ENCODE assay signal across 20 cellular contexts in genomic region chr1:193730017-193730416, GRCh38.
DNase-seq lines count a peak whose midpoint lies in the region; ATAC-seq and TF ChIP-seq lines count a peak whose summit lies in the region.
"Had no signal": no experiment of that assay in that cellular context is flagged by ENCODE, and none has a peak within 500 bp of the region (broad histone marks: within the 10 kb centered on the region; RNA-seq: fewer than 3 reads in every experiment).

No MANE protein-coding gene starts in this region.

- TF ChIP-seq RAD21 in SK-N-SH (IDR thresholded peaks at IDR 0.05; ENCODE audit: low read length) = no peak

- intact Hi-C loops in left cardiac atrium (cut with DNase I) (no loop called here), Right ventricle myocardium inferior (cut with DNase I) (loop anchor here (10.0 kb wide), 1 partner anchor 65 kb away; no protein-coding TSS in a partner anchor)

- H3K27ac ChIP-seq in SK-N-SH (ENCODE audit: low read depth in 2 of 2, low read length in 1 of 2) (no peak overlapping the region), gastroesophageal sphincter (no peak overlapping the region)
- H3K27ac ChIP-seq: prostate gland, RWPE1 had no signal

- no peaks in the 10 kb centered on the region for H3K36me3 ChIP-seq in SK-N-SH (replicated peaks in 1 of 2; ENCODE audit: control insufficient read depth in 1 of 2, insufficient read depth in 2 of 2, low read length in 1 of 2)
- H3K36me3 ChIP-seq in gastroesophageal sphincter = no peaks in the 10 kb centered on the region
- H3K36me3 ChIP-seq: prostate gland had no signal

- CTCF ChIA-PET in SK-N-SH (lab: Yijun Ruan, JAX) = interaction anchor here (1.4 kb wide), 1 partner anchor 15 kb away, joined by 4 read pairs; no protein-coding TSS in a partner anchor

- no peak; a peak in 1 of 4 replicates for TF ChIP-seq EP300 in SK-N-SH (IDR thresholded peaks at IDR 0.05; ENCODE audit: borderline replicate concordance in 1 of 2, low read depth in 1 of 2, low read length in 1 of 2)
- TF ChIP-seq EP300 in gastroesophageal sphincter (IDR thresholded peaks at IDR 0.05) = no peak

- H4K20me1 ChIP-seq in SK-N-SH (ENCODE audit: insufficient read depth) = no peaks in the 10 kb centered on the region

- H3K27me3 ChIP-seq in SK-N-SH (ENCODE audit: insufficient read depth) = no peaks in the 10 kb centered on the region
- H3K27me3 ChIP-seq in gastroesophageal sphincter = no peaks in the 10 kb centered on the region

- TF ChIP-seq CTCF in SK-N-SH (IDR thresholded peaks at IDR 0.05) (no peak), gastroesophageal sphincter (IDR thresholded peaks at IDR 0.05) (no peak)

- H3K9me3 ChIP-seq in SK-N-SH (no peaks in the 10 kb centered on the region), gastroesophageal sphincter (no peaks in the 10 kb centered on the region)
- H3K9me3 ChIP-seq: prostate gland had no signal

- ATAC-seq in left cardiac atrium (peak in 1 of 2 donors; percentile 97), Right ventricle myocardium inferior (no peak), HG02884 (IDR thresholded peaks at IDR 0.05; ENCODE audit: unreplicated experiment) (no peak), gastroesophageal sphincter (no peak), HG02678 (IDR thresholded peaks at IDR 0.05; ENCODE audit: unreplicated experiment) (no peak)
- ATAC-seq: stimulated activated memory B cell treated with anti-CD40 and anti-IgM and Interleukin-4, amounts not matched to agents 10 μg/mL and 1 μg/mL and 100 μg/mL, for 72 hours had no signal

- POLR2A ChIA-PET in SK-N-SH (lab: Yijun Ruan, JAX) = no interaction called here

- H2AFZ ChIP-seq in SK-N-SH (ENCODE audit: low read depth) = no peak overlapping the region

- no peak for TF ChIP-seq POLR2A in erythroblast (IDR thresholded peaks at IDR 0.05; ENCODE audit: low read length)
- no peak for TF ChIP-seq POLR2A in gastroesophageal sphincter (IDR thresholded peaks at IDR 0.05)

- no peak overlapping the region for H3K4me2 ChIP-seq in SK-N-SH

- DNase-seq in left cardiac atrium = peak; percentile 19
- DNase-seq in Right ventricle myocardium inferior (ENCODE audit: missing footprints) = no peak
- DNase-seq in SK-N-SH = no peak
- peak; percentile 20 to 27 for DNase-seq in erythroblast (lab: John Stamatoyannopoulos, UW)
- DNase-seq in putamen (ENCODE audit: low spot score) = peak; percentile 55
- DNase-seq: activated naive CD4-positive, alpha-beta T cell; activated T-cell treated with anti-CD3 and anti-CD28 coated beads, Interleukin-2, amount 50 U/mL, for 24 hours; C1 segment of cervical spinal cord; Calu3; dermis blood vessel endothelial cell; H7; hypothalamus; islet precursor cell; T-helper 9 cell had no signal

- no peaks in the 10 kb centered on the region for H3F3A ChIP-seq in SK-N-SH (replicated peaks; ENCODE audit: insufficient read depth)

- no peaks in the 10 kb centered on the region for H3K9me2 ChIP-seq in SK-N-SH

- H3K4me1 ChIP-seq in SK-N-SH (ENCODE audit: control insufficient read depth in 1 of 2, insufficient read depth in 2 of 2, low read depth in 1 of 2, low read length in 1 of 2) (no peaks in the 10 kb centered on the region; a peak in 1 of 4 replicates), gastroesophageal sphincter (no peaks in the 10 kb centered on the region)
- H3K4me1 ChIP-seq: prostate gland had no signal

- no peak overlapping the region for H3K9ac ChIP-seq in SK-N-SH

- H3K4me3 ChIP-seq in SK-N-SH (ENCODE audit: low read depth in 2 of 2, low read length in 1 of 2) (no peak overlapping the region), gastroesophageal sphincter (no peak overlapping the region)
- H3K4me3 ChIP-seq: prostate gland had no signal

- WGBS in SK-N-SH (ENCODE audit: low lambda C conversion rate) = 2% methylated on average over 3 of the region's 3 CpGs
- WGBS in gastroesophageal sphincter (ENCODE audit: low coverage in 1 of 2), 2 donors = 54 to 69% methylated on average over 3 of the region's 3 CpGs

- no peaks in the 10 kb centered on the region for H3K79me2 ChIP-seq in SK-N-SH (ENCODE audit: insufficient read depth)

TF ChIP-seq in SK-N-SH, 30 proteins besides CTCF, POLR2A, EP300 and RAD21:
- TF ChIP-seq IRF3 (IDR thresholded peaks at IDR 0.05; ENCODE audit: low read depth, low read length) (no peak), RCOR1 (IDR thresholded peaks at IDR 0.05; ENCODE audit: low read length) (no peak), TCF12 (IDR thresholded peaks at IDR 0.05) (peak; percentile 33; the same call in 1 of the 2 replicates), NFIC (IDR thresholded peaks at IDR 0.05; ENCODE audit: borderline replicate concordance) (peak; percentile 36; the same call in 1 of the 2 replicates), MEF2A (IDR thresholded peaks at IDR 0.05; ENCODE audit: borderline replicate concordance, low read depth) (no peak), POLR2AphosphoS5 (IDR thresholded peaks at IDR 0.05; ENCODE audit: low read depth, low read length) (no peak), GATA2 (CRISPR knock-in tag; IDR thresholded peaks at IDR 0.05) (no peak), JUND (IDR thresholded peaks at IDR 0.05) (peak; percentile 48), FOSL2 (IDR thresholded peaks at IDR 0.05; ENCODE audit: borderline replicate concordance, low read depth) (peak; percentile 37; the same call in 1 of the 2 replicates), PBX3 (IDR thresholded peaks at IDR 0.05) (peak; percentile 66)

Comparison
In these comparisons a context has a peak if more than half of its experiments do, and no peak if none do; other contexts are left out.
1. DNase-seq: peak in left cardiac atrium (single experiment), erythroblast (2 of 2) and putamen (single experiment); none in Right ventricle myocardium inferior (single experiment) and SK-N-SH (single experiment).